In the genomic region with DNA sequence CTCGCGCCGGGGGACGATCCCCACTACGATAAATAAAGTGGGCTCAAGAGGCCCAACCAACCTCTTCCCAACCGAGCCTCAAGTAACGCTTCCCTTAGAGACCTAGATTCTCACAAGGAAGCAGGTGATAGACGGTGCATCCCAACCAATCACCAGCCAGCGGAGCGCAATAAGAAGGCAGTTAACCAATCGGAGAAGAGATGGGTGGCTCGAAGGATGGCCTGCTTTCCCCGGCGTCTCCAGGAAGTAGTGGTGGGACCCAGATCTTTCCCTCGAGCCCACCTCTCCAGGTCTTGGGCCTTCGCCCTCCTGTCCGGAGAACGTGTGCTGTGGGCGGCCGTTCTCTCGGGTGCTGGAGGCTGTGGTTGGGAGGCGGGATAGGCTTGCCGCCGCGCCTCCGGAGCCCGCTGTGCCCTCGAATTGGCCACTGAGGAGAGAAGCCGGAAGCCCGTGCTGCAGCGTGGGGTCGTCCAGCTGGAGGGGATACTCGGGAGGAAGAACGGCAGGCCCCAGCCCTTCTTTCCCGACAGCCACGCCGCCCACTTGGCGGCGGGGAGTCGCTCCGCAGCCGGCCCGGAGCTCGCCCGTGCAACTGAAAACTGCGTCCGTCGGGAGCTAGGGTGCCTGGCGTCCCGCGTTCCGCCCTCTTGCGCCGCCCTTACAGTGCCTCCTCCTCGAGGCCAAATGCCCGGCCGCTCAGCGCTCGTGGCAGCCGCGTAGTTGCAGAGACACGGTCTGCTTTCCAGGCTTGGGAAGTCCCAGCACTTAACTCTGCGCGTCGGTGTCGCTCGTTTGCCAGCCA, we compare ENCODE assay signal across 8 cellular contexts. TPM values are rescaled to one million over a fixed set of nuclear protein-coding genes. Genes with fewer than 3 reads are reported as not detected.
DNase-seq lines count a peak whose midpoint lies in the region; ATAC-seq and TF ChIP-seq lines count a peak whose summit lies in the region.

A gene (minus strand): TSS at position 594 of the 802 bp plus-strand sequence. CDS start 2,665 bp downstream, outside the sequence.

- peak within 1 kb of the TSS; percentile 100 for H2AFZ ChIP-seq in IMR-90 (replicated peaks; ENCODE audit: low read length, poor library complexity)

- in situ Hi-C loops in IMR-90 (cut with MboI; ENCODE audit: low sequenced_read_pairs) = no loop called here

- peak within 1 kb of the TSS; percentile 96 for H3K27ac ChIP-seq in IMR-90 (ENCODE audit: insufficient read depth, low read length)

- no peaks in the 10 kb centered on the region; the same call in 1 of the 2 replicates for H4K20me1 ChIP-seq in IMR-90 (ENCODE audit: insufficient read depth, low read length)

- peak within 1 kb of the TSS; percentile 89 for H3K4me2 ChIP-seq in IMR-90 (ENCODE audit: low read depth, low read length)

- DNase-seq in DMS 273 treated with DMSO at 0.1 percent for 48 hours (lab: John Stamatoyannopoulos, UW) = peak; percentile 91
- peak; percentile 99 for DNase-seq in IMR-90
- peak; percentile 93 for DNase-seq in OCI-M1 (lab: John Stamatoyannopoulos, UW)
- peak; percentile 80 for DNase-seq in activated T-cell treated with anti-CD3 and anti-CD28 coated beads for 24 hours (ENCODE audit: low read depth)
- DNase-seq in epidermal melanocyte (ENCODE audit: insufficient read length, low spot score) = peak; percentile 97
- DNase-seq in middle frontal gyrus (ENCODE audit: extremely low spot score, low spot score) = peak; percentile 89
- DNase-seq in stimulated activated CD8-positive, alpha-beta memory T cell treated with anti-CD3 and anti-CD28 coated beads, Interleukin-2, amount 100 ng/mL, for 48 hours (ENCODE audit: low read depth in 2 of 2) = peak; percentile 67 to 74

- peak within 1 kb of the TSS; percentile 95 for H3K9ac ChIP-seq in IMR-90 (ENCODE audit: low read depth, low read length)

- peak within 1 kb of the TSS; percentile 88 for H3K18ac ChIP-seq in IMR-90 (ENCODE audit: low read depth, low read length)

- peaks cover 7% of the 10 kb centered on the region for H3K36me3 ChIP-seq in IMR-90 (ENCODE audit: control insufficient read depth, insufficient read depth, low read length)

- no peak for TF ChIP-seq CTCF in IMR-90 (conservative IDR thresholded peaks at IDR 0.05; ENCODE audit: low read depth, low read length)

- H4K8ac ChIP-seq in IMR-90 (ENCODE audit: low read depth in 2 of 2, low read length in 2 of 2) = peak within 1 kb of the TSS; percentile 99 to 100

- peak within 1 kb of the TSS; percentile 67 for H3K4me3 ChIP-seq in IMR-90 (ENCODE audit: insufficient read depth, low read depth, low read length)

- peak within 1 kb of the TSS; percentile 85 for H2AK9ac ChIP-seq in IMR-90 (replicated peaks; ENCODE audit: low read depth, low read length, poor library complexity)

- peak within 1 kb of the TSS; percentile 96 for H3K14ac ChIP-seq in IMR-90 (replicated peaks; ENCODE audit: low read depth, low read length)

- peak within 1 kb of the TSS; percentile 70 for H2BK120ac ChIP-seq in IMR-90 (ENCODE audit: low read depth, low read length)

- H3K4me1 ChIP-seq in IMR-90 (ENCODE audit: control insufficient read depth, insufficient read depth, low read length) = 0 out of 2 replicates have a peak, but pooled peaks cover 2% of the 10 kb centered on the region

- POLR2A ChIA-PET in IMR-90 (lab: Charles Lee; ENCODE audit: unreplicated experiment) = interaction anchor here (0.5 to 0.6 kb wide), 2 partner anchors 221 to 255 kb away, joined by 3 read pairs; no protein-coding TSS in a partner anchor

- H2BK5ac ChIP-seq in IMR-90 (ENCODE audit: low read depth, low read length, poor library complexity, severe bottlenecking) = peak within 1 kb of the TSS; percentile 88

- no peak within 1 kb of the TSS for H2BK20ac ChIP-seq in IMR-90 (ENCODE audit: low read depth, low read length)

- peak within 1 kb of the TSS; percentile 87 for H3K56ac ChIP-seq in IMR-90 (ENCODE audit: extremely low read depth, insufficient read depth, low read length)

- H2AK5ac ChIP-seq in IMR-90 (ENCODE audit: low read depth, low read length) = peak within 1 kb of the TSS; percentile 62; the same call in 1 of the 2 replicates

- peak within 1 kb of the TSS; percentile 91 for H4K91ac ChIP-seq in IMR-90 (ENCODE audit: insufficient read depth, low read depth, low read length)

- peak within 1 kb of the TSS; percentile 98 for H4K5ac ChIP-seq in IMR-90 (ENCODE audit: low read depth, low read length)

- H3K27me3 ChIP-seq in IMR-90 (ENCODE audit: control insufficient read depth, insufficient read depth, low read length) = no peaks in the 10 kb centered on the region; the same call in 1 of the 2 replicates

- TF ChIP-seq POLR2A in IMR-90 (IDR thresholded peaks at IDR 0.05; ENCODE audit: low read depth, low read length) = peak; percentile 72

- BruUV-seq in IMR-90 (replicated peaks; lab: Mats Ljungman, UMichigan) = no TSS peak

- no peaks in the 10 kb centered on the region for H3K9me3 ChIP-seq in IMR-90 (ENCODE audit: control insufficient read depth, insufficient read depth, low read length)

- no peak for TF ChIP-seq RAD21 in IMR-90 (IDR thresholded peaks at IDR 0.05; ENCODE audit: low read length)

- H3K23ac ChIP-seq in IMR-90 (ENCODE audit: low read depth, low read length) = peak within 1 kb of the TSS; percentile 97

- dilution Hi-C loops in IMR-90 (cut with HindIII; ENCODE audit: low sequenced_read_pairs, unreplicated experiment) = no loop called here

- 0% methylated on average over 29 of the region's 67 CpGs; no CpG with 5 or more reads in 1 of the 2 experiments for WGBS in IMR-90 (ENCODE audit: extremely low coverage in 2 of 2, insufficient read length in 1 of 2), 2 experiments

- no peak within 1 kb of the TSS for H2BK15ac ChIP-seq in IMR-90 (ENCODE audit: low read depth, low read length)

- H3K9me1 ChIP-seq in IMR-90 (ENCODE audit: insufficient read depth, low read length) = peaks cover 3% of the 10 kb centered on the region; the same call in 1 of the 2 replicates

- CTCF ChIA-PET in IMR-90 (lab: Yijun Ruan, JAX) = no interaction called here

- H3K79me1 ChIP-seq in IMR-90 (ENCODE audit: low read depth in 1 of 2, low read length in 2 of 2) = peaks cover 10 to 30% of the 10 kb centered on the region in 2 experiments

- intact Hi-C loops in IMR-90 (cut with micrococcal nuclease) = loop anchor here (1.0 to 2.0 kb wide), 3 partner anchors 35 to 476 kb away; no protein-coding TSS in a partner anchor

- peak within 1 kb of the TSS; percentile 96 for H3K4ac ChIP-seq in IMR-90 (ENCODE audit: low read depth, low read length)

- ATAC-seq in GM21528 (IDR thresholded peaks at IDR 0.05; ENCODE audit: low FRiP score, unreplicated experiment) (peak; percentile 97), IMR-90 (ENCODE audit: low read depth) (peak; percentile 98)

TF ChIP-seq in IMR-90, 13 proteins besides CTCF, POLR2A, EP300 and RAD21:
- TF ChIP-seq, protein P1, sequence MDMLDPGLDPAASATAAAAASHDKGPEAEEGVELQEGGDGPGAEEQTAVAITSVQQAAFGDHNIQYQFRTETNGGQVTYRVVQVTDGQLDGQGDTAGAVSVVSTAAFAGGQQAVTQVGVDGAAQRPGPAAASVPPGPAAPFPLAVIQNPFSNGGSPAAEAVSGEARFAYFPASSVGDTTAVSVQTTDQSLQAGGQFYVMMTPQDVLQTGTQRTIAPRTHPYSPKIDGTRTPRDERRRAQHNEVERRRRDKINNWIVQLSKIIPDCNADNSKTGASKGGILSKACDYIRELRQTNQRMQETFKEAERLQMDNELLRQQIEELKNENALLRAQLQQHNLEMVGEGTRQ (IDR thresholded peaks at IDR 0.05; ENCODE audit: low read depth, low read length) = no peak
- TF ChIP-seq NFE2L2 (IDR thresholded peaks at IDR 0.05; ENCODE audit: low read depth, low read length) (peak; percentile 8; the same call in 1 of the 2 replicates), RFX5 (IDR thresholded peaks at IDR 0.05; ENCODE audit: low read depth, low read length) (no peak), RCOR1 (IDR thresholded peaks at IDR 0.05; ENCODE audit: insufficient replicate concordance, low read length) (no peak), MAFK (IDR thresholded peaks at IDR 0.05; ENCODE audit: low read depth, low read length) (no peak), CEBPB (IDR thresholded peaks at IDR 0.05; ENCODE audit: low read depth, low read length) (no peak), MAZ (IDR thresholded peaks at IDR 0.05; ENCODE audit: borderline replicate concordance, low read depth, low read length) (peak; percentile 65; the same call in 1 of the 2 replicates), FOS (IDR thresholded peaks at IDR 0.05; ENCODE audit: low read depth, low read length) (peak; percentile 59; the same call in 1 of the 2 replicates), BHLHE40 (IDR thresholded peaks at IDR 0.05; ENCODE audit: low read depth, low read length) (0 out of 2 replicates have a peak, but pooled peaks have one; percentile 6), CHD1 (IDR thresholded peaks at IDR 0.05; ENCODE audit: low read depth, low read length) (no peak), MXI1 (IDR thresholded peaks at IDR 0.05; ENCODE audit: borderline replicate concordance, low read depth, low read length) (0 out of 2 replicates have a peak, but pooled peaks have one; percentile 46), SMC3 (IDR thresholded peaks at IDR 0.05; ENCODE audit: low read depth, low read length) (no peak)
- TF ChIP-seq, protein P2, sequence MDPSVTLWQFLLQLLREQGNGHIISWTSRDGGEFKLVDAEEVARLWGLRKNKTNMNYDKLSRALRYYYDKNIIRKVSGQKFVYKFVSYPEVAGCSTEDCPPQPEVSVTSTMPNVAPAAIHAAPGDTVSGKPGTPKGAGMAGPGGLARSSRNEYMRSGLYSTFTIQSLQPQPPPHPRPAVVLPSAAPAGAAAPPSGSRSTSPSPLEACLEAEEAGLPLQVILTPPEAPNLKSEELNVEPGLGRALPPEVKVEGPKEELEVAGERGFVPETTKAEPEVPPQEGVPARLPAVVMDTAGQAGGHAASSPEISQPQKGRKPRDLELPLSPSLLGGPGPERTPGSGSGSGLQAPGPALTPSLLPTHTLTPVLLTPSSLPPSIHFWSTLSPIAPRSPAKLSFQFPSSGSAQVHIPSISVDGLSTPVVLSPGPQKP (IDR thresholded peaks at IDR 0.05; ENCODE audit: borderline replicate concordance, low read depth, low read length) = no peak

RNA-seq across cellular contexts. Expression of the gene that starts here (rescaled TPM):
- 33.3 and 51.1 TPM in 2 replicates for total RNA-seq in IMR-90 (2012; rRNA removed)
- polyA plus RNA-seq in IMR-90 (2012; rRNA removed) = 19.7 and 22.9 TPM in 2 replicates
- polyA plus RNA-seq in IMR-90 (2012; cell fraction: cytosol; rRNA removed) = 3.1 and 4.7 TPM in 2 replicates
- polyA plus RNA-seq in IMR-90 (2012; cell fraction: nucleus; rRNA removed; ENCODE audit: low replicate concordance) = 0.95 and 9.2 TPM in 2 replicates

Comparison
In these comparisons a context has a peak if more than half of its experiments do, and no peak if none do; other contexts are left out.
1. Peak in every context shown above with its lines: DNase-seq, ATAC-seq, H3K4me3 ChIP-seq and H3K27ac ChIP-seq.